Comparison of ENCODE assay signal across 8 cellular contexts in genomic region chr20:39269031-39269461, GRCh38.
A peak's percentile ranks its signal among the peaks of the same experiment; 100 is the strongest.
DNase-seq lines count a peak whose midpoint lies in the region; ATAC-seq and TF ChIP-seq lines count a peak whose summit lies in the region.

No MANE protein-coding gene starts in this region.

- H4K20me1 ChIP-seq in SU-DHL-6 (ENCODE audit: low read depth, low read length), result no peaks in the 10 kb centered on the region

- H3K4me3 ChIP-seq in SU-DHL-6 (ENCODE audit: insufficient read depth, low read length, poor library complexity, severe bottlenecking) (no peak overlapping the region), mesendoderm (ENCODE audit: low read length) (no peak overlapping the region), tibial artery (no peak overlapping the region)

- no peaks in the 10 kb centered on the region for H3K79me1 ChIP-seq in mesendoderm (ENCODE audit: low read length)

- intact Hi-C loops in tibial artery (cut with DNase I; ENCODE audit: low total_unique reads), result no loop called here

- H3K9me3 ChIP-seq in SU-DHL-6 (ENCODE audit: insufficient read depth, low read length) (no peaks in the 10 kb centered on the region), tibial artery (no peaks in the 10 kb centered on the region)

- no peak overlapping the region for H3K23ac ChIP-seq in mesendoderm (ENCODE audit: low read length)

- H2AK5ac ChIP-seq in mesendoderm (ENCODE audit: low read length), result no peak overlapping the region

- WGBS in mesendoderm (ENCODE audit: extremely low coverage, insufficient coverage, low lambda C conversion rate), result no CpG with 5 or more reads among the region's 7 CpGs

- no peak overlapping the region for H2BK15ac ChIP-seq in mesendoderm (replicated peaks; ENCODE audit: low read depth)

- H3F3A ChIP-seq in SU-DHL-6 (ENCODE audit: insufficient read depth), result no peaks in the 10 kb centered on the region

- H3K79me2 ChIP-seq in SU-DHL-6 (ENCODE audit: insufficient read depth, low read length) (no peaks in the 10 kb centered on the region), mesendoderm (ENCODE audit: control insufficient read depth, insufficient read depth, low read length) (no peaks in the 10 kb centered on the region)

- peak; percentile 47 for ATAC-seq in HG03520 (IDR thresholded peaks at IDR 0.05; ENCODE audit: unreplicated experiment)

- no peak overlapping the region for H2AFZ ChIP-seq in SU-DHL-6 (ENCODE audit: low read depth, low read length, severe bottlenecking)

- no peaks in the 10 kb centered on the region for H3K36me3 ChIP-seq in SU-DHL-6 (ENCODE audit: low read length)
- H3K36me3 ChIP-seq in mesendoderm (ENCODE audit: control insufficient read depth, insufficient read depth, low read length), result no peaks in the 10 kb centered on the region
- H3K36me3 ChIP-seq in tibial artery, result no peaks in the 10 kb centered on the region

- TF ChIP-seq CTCF in AG09319 (IDR thresholded peaks at IDR 0.05; ENCODE audit: low read depth, low read length), result peak; percentile 79
- TF ChIP-seq CTCF in GM13976 (IDR thresholded peaks at IDR 0.05; ENCODE audit: borderline replicate concordance, control extremely low read depth, extremely low read depth, insufficient read depth, missing control alignments), result peak; percentile 84
- peak; percentile 67 for TF ChIP-seq CTCF in SU-DHL-6 (IDR thresholded peaks at IDR 0.05; ENCODE audit: insufficient read depth, low read length, poor library complexity, severe bottlenecking)
- TF ChIP-seq CTCF in tibial artery (IDR thresholded peaks at IDR 0.05), result peak; percentile 50 to 56

- DNase-seq in AG09319 (ENCODE audit: extremely low read depth, low read depth), result no peak
- peak; percentile 74 for DNase-seq in GM13976 (ENCODE audit: low spot score)
- DNase-seq in dermis blood vessel endothelial cell, result peak; percentile 75
- DNase-seq in mesendoderm, result peak; percentile 64
- peak in 1 of 2 donors; percentile 42 for DNase-seq in tibial artery
- no peak for DNase-seq in effector CD4-positive, alpha-beta T cell

- no peak overlapping the region for H3K56ac ChIP-seq in mesendoderm (ENCODE audit: low read length)

- H3K9me2 ChIP-seq in SU-DHL-6 (replicated peaks; ENCODE audit: insufficient read depth, low read length), result no peaks in the 10 kb centered on the region

- H3K4me2 ChIP-seq in SU-DHL-6 (ENCODE audit: low read depth, low read length, poor library complexity, severe bottlenecking), result no peak overlapping the region
- no peak overlapping the region for H3K4me2 ChIP-seq in mesendoderm (ENCODE audit: low read length)

- H3K9ac ChIP-seq in SU-DHL-6 (ENCODE audit: low read length), result no peak overlapping the region
- H3K9ac ChIP-seq in mesendoderm (ENCODE audit: low read length), result no peak overlapping the region

- H3K27ac ChIP-seq in SU-DHL-6 (ENCODE audit: low read depth, low read length), result no peak overlapping the region
- no peak overlapping the region for H3K27ac ChIP-seq in mesendoderm (ENCODE audit: low read depth, low read length)
- H3K27ac ChIP-seq in tibial artery, result no peak overlapping the region

- H4K5ac ChIP-seq in mesendoderm (ENCODE audit: low read length), result no peak overlapping the region

- H3K4ac ChIP-seq in mesendoderm (ENCODE audit: low read depth, low read length), result no peak overlapping the region

- no peak overlapping the region for H2BK5ac ChIP-seq in mesendoderm (ENCODE audit: low read length)

- H3K18ac ChIP-seq in mesendoderm (ENCODE audit: low read length), result no peak overlapping the region

- no peak overlapping the region for H4K8ac ChIP-seq in mesendoderm (ENCODE audit: low read depth, low read length)

- in situ Hi-C loops in GM13976 (cut with MboI; ENCODE audit: low sequenced_read_pairs, unreplicated experiment), result loop anchor here (25.0 kb wide), 2 partner anchors 593 to 1418 kb away; partner anchors contain the start of gene MAFB

- no peak overlapping the region for H2BK120ac ChIP-seq in mesendoderm (ENCODE audit: low read depth, low read length)

- peaks cover 7% of the 10 kb centered on the region for H3K4me1 ChIP-seq in mesendoderm (ENCODE audit: control insufficient read depth, low read depth, low read length)
- H3K4me1 ChIP-seq in tibial artery, result no peaks in the 10 kb centered on the region

- H3K27me3 ChIP-seq in SU-DHL-6 (ENCODE audit: low read length) (no peaks in the 10 kb centered on the region), mesendoderm (ENCODE audit: insufficient read depth, low read length, poor library complexity) (no peaks in the 10 kb centered on the region), tibial artery (no peaks in the 10 kb centered on the region)

Comparison
In these comparisons a context has a peak if more than half of its experiments do, and no peak if none do; other contexts are left out.
1. DNase-seq: peak in GM13976 (single experiment), dermis blood vessel endothelial cell (single experiment) and mesendoderm (single experiment); none in AG09319 (single experiment) and effector CD4-positive, alpha-beta T cell (single experiment).
2. Peak in every context shown above with its lines, with median percentiles within 50 percentile points of each other: CTCF ChIP-seq.